Comparison of ENCODE assay signal across 15 cellular contexts in the genomic region with DNA sequence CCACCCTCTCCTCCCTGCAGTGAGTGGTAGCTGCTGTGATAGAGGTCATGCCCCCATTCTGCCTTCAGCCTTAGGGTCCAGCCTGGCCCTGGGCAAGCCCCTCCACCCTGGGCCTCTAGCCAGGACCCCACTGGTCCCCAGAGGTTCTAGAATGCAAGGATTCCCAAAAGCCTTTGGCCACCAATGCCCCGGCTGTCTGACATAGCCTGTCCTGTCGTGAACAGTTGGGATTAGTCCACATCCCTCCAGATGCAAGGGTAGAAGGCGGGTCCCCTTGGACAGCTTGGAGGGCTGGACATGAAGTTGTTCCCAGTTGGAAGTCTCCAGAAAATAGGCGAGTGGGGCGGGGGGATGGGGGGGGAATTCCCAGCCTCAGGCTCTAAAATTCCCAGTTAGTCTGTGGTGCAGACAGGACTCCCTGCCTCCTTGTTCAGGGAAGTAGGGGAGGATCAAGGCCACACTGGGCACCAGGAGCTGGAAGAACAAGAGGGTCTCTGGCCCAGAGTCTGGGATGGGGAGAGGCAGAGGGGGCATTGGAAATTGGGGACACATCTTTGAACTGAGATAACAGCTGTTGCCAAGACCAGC. TPM values are rescaled to one million over a fixed set of nuclear protein-coding genes. Genes with fewer than 3 reads are reported as not detected.
DNase-seq lines count a peak whose midpoint lies in the region; ATAC-seq and TF ChIP-seq lines count a peak whose summit lies in the region.
"Had no signal": no experiment of that assay in that cellular context is flagged by ENCODE, and none has a peak within 500 bp of the region (broad histone marks: within the 10 kb centered on the region; RNA-seq: fewer than 3 reads in every experiment).

No MANE protein-coding gene starts in this region.

- no peaks in the 10 kb centered on the region for H3K9me3 ChIP-seq in gastrocnemius medialis
- H3K9me3 ChIP-seq: ovary had no signal

- TF ChIP-seq POLR2A in gastrocnemius medialis (IDR thresholded peaks at IDR 0.05), result no peak

- H3K27ac ChIP-seq in gastrocnemius medialis, result no peak overlapping the region
- H3K27ac ChIP-seq: ovary had no signal

- TF ChIP-seq CTCF in osteocyte (IDR thresholded peaks at IDR 0.05) (no peak), gastrocnemius medialis (IDR thresholded peaks at IDR 0.05 in 4 of 5, conservative IDR thresholded peaks at IDR 0.05 in 1 of 5) (no peak)

- H3K36me3 ChIP-seq in gastrocnemius medialis, result no peaks in the 10 kb centered on the region
- H3K36me3 ChIP-seq: ovary had no signal

- no peak overlapping the region for H3K4me3 ChIP-seq in gastrocnemius medialis
- H3K4me3 ChIP-seq: lung, ovary, smooth muscle cell had no signal

- peaks cover 4 to 10% (median 6%) of the 10 kb centered on the region in 3 donors for H3K27me3 ChIP-seq in gastrocnemius medialis
- H3K27me3 ChIP-seq: ovary had no signal

- intact Hi-C loops in gastrocnemius medialis (cut with DNase I; ENCODE audit: low total_unique reads), result loop anchor here (2.0 to 5.0 kb wide), 3 partner anchors 80 to 335 kb away; no protein-coding TSS in a partner anchor

- DNase-seq in activated T-cell treated with anti-CD3 and anti-CD28 coated beads, Interleukin-2, amount 50 U/mL, for 72 hours, result no peak
- no peak for DNase-seq in activated T-cell treated with anti-CD3 and anti-CD28 coated beads, Interleukin-2, amount 50 U/mL, for 1 hour
- DNase-seq in NCI-H69 (lab: John Stamatoyannopoulos, UW), result peak; percentile 61
- no peak for DNase-seq in effector memory CD8-positive, alpha-beta T cell
- DNase-seq in osteocyte (ENCODE audit: extremely low spot score, unreplicated experiment), result no peak
- no peak for DNase-seq in DMS153 (lab: John Stamatoyannopoulos, UW)
- no peak for DNase-seq in gastrocnemius medialis
- DNase-seq: effector CD8-positive, alpha-beta T cell; NCI-H1092; NCI-H2171; SHP77 treated with DMSO at 0.1 percent for 48 hours had no signal

- peak overlapping the region; percentile 28 to 70 for H3K4me3 Mint-ChIP-seq in activated T-cell treated with anti-CD3 and anti-CD28 coated beads, Interleukin-2, amount 50 U/mL, for 72 hours
- H3K4me3 Mint-ChIP-seq in effector memory CD8-positive, alpha-beta T cell, result peak overlapping the region; percentile 76 to 81
- H3K4me3 Mint-ChIP-seq in osteocyte (ENCODE audit: unreplicated experiment), result peak overlapping the region; percentile 46

- peaks cover 29% of the 10 kb centered on the region for H3K4me1 Mint-ChIP-seq in activated T-cell treated with anti-CD3 and anti-CD28 coated beads, Interleukin-2, amount 50 U/mL, for 72 hours (ENCODE audit: low read depth)
- H3K4me1 Mint-ChIP-seq in effector memory CD8-positive, alpha-beta T cell (ENCODE audit: low read depth in 2 of 2), result peaks cover 24% of the 10 kb centered on the region in 2 donors
- H3K4me1 Mint-ChIP-seq in osteocyte (ENCODE audit: unreplicated experiment), result peaks cover 12% of the 10 kb centered on the region

- peaks cover 11 to 13% of the 10 kb centered on the region in 2 donors for H3K4me1 ChIP-seq in gastrocnemius medialis

- peak overlapping the region; percentile 10 for H3K27ac Mint-ChIP-seq in activated T-cell treated with anti-CD3 and anti-CD28 coated beads, Interleukin-2, amount 50 U/mL, for 72 hours
- peak overlapping the region; percentile 30 to 89 for H3K27ac Mint-ChIP-seq in effector memory CD8-positive, alpha-beta T cell
- H3K27ac Mint-ChIP-seq in osteocyte (ENCODE audit: unreplicated experiment), result no peak overlapping the region

- ATAC-seq in activated T-cell treated with anti-CD3 and anti-CD28 coated beads, Interleukin-2, amount 50 U/mL, for 72 hours (replicated peaks in 1 of 2), result no peak
- ATAC-seq in effector memory CD8-positive, alpha-beta T cell (replicated peaks), result no peak
- ATAC-seq in HG03342 (IDR thresholded peaks at IDR 0.05; ENCODE audit: unreplicated experiment), result no peak
- ATAC-seq in gastrocnemius medialis, result no peak

- no peaks in the 10 kb centered on the region for H3K36me3 Mint-ChIP-seq in activated T-cell treated with anti-CD3 and anti-CD28 coated beads, Interleukin-2, amount 50 U/mL, for 72 hours (ENCODE audit: insufficient read depth in 2 of 2)
- peaks cover 23% of the 10 kb centered on the region for H3K36me3 Mint-ChIP-seq in effector memory CD8-positive, alpha-beta T cell (ENCODE audit: insufficient read depth)
- peaks cover 3% of the 10 kb centered on the region for H3K36me3 Mint-ChIP-seq in osteocyte (ENCODE audit: unreplicated experiment)

- no peaks in the 10 kb centered on the region for H3K27me3 Mint-ChIP-seq in activated T-cell treated with anti-CD3 and anti-CD28 coated beads, Interleukin-2, amount 50 U/mL, for 72 hours (ENCODE audit: low read depth)
- no peaks in the 10 kb centered on the region for H3K27me3 Mint-ChIP-seq in effector memory CD8-positive, alpha-beta T cell
- no peaks in the 10 kb centered on the region for H3K27me3 Mint-ChIP-seq in osteocyte (ENCODE audit: unreplicated experiment)

- in situ Hi-C loops in gastrocnemius medialis (cut with MboI; ENCODE audit: low sequenced_read_pairs in 4 of 4), result loop anchor here in 1 of 4 donors (10.0 kb wide), 1 partner anchor 103 kb away; no protein-coding TSS in a partner anchor

- no peaks in the 10 kb centered on the region for H3K9me3 Mint-ChIP-seq in activated T-cell treated with anti-CD3 and anti-CD28 coated beads, Interleukin-2, amount 50 U/mL, for 72 hours
- no peaks in the 10 kb centered on the region for H3K9me3 Mint-ChIP-seq in effector memory CD8-positive, alpha-beta T cell
- no peaks in the 10 kb centered on the region for H3K9me3 Mint-ChIP-seq in osteocyte (ENCODE audit: unreplicated experiment)

RNA-seq across cellular contexts. Expression of a gene that starts 5.2 kb away (rescaled TPM):
- total RNA-seq in activated T-cell treated with anti-CD3 and anti-CD28 coated beads, Interleukin-2, amount 50 U/mL, for 72 hours, result 10 to 100 TPM; 34.6 to 41.2 TPM
- 1.6 and 3.5 TPM in 2 replicates for total RNA-seq in osteocyte
- 1 to 10 TPM in 3 of 4 donors, under 1 TPM in 1; 0.39 to 3.6 (median 1.2) TPM for total RNA-seq in gastrocnemius medialis
